ENCODE assay signal across 1 cellular context in genomic region chr10:117351558-117351957, GRCh38.
TF ChIP-seq lines count a peak whose summit lies in the region.

No MANE protein-coding gene starts in this region.

TF ChIP-seq in GM23338, 12 proteins besides CTCF, POLR2A, EP300 and RAD21 (continued from another document):
- TF ChIP-seq ZNF462 (CRISPR knock-in tag; IDR thresholded peaks at IDR 0.05) (no peak), STAT1 (IDR thresholded peaks at IDR 0.05; ENCODE audit: unreplicated experiment) (no peak), CREB1 (CRISPR knock-in tag; IDR thresholded peaks at IDR 0.05; ENCODE audit: low read depth) (no peak), ZNF114 (CRISPR knock-in tag; IDR thresholded peaks at IDR 0.05) (no peak), ZNF331 (CRISPR knock-in tag; IDR thresholded peaks at IDR 0.05; ENCODE audit: low read depth) (no peak), EZH2phosphoT487 (IDR thresholded peaks at IDR 0.05; ENCODE audit: unreplicated experiment) (no peak), NANOG (IDR thresholded peaks at IDR 0.05; ENCODE audit: borderline replicate concordance) (no peak), REST (IDR thresholded peaks at IDR 0.05; ENCODE audit: unreplicated experiment) (no peak)
- TF ChIP-seq, protein P1, sequence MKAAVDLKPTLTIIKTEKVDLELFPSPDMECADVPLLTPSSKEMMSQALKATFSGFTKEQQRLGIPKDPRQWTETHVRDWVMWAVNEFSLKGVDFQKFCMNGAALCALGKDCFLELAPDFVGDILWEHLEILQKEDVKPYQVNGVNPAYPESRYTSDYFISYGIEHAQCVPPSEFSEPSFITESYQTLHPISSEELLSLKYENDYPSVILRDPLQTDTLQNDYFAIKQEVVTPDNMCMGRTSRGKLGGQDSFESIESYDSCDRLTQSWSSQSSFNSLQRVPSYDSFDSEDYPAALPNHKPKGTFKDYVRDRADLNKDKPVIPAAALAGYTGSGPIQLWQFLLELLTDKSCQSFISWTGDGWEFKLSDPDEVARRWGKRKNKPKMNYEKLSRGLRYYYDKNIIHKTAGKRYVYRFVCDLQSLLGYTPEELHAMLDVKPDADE (IDR thresholded peaks at IDR 0.05) = no peak
